Comparison of ENCODE assay signal across 24 cellular contexts in the genomic region with DNA sequence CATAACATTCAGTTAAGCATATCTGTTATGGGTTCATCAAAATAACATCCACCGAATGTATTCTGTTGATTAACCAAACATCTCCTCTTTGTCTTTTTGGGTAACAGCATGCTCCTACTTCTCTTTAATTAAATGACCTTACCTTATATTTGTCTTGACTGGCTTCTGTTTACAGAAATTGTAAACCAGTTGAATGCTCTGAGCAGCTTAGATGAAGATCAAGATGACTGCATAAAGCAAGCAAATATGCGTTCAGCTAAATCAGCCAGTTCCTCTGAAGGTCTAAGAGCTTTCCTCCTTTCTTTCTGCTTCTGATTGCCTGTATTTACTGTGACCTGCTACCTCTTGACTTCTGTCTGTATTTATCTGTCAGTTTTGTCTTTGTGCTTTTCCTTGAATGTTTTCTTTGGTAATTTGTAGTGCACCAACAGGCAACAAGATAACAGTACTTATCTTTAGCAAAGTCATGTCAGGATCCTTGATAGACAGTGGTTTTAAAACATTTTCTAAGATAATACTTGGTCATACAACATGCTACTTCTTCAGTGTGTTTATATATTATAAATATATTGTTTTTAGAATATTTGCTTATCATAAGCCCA.
"Had no signal": no experiment of that assay in that cellular context is flagged by ENCODE, and none has a peak within 500 bp of the region (broad histone marks: within the 10 kb centered on the region; RNA-seq: fewer than 3 reads in every experiment).

No MANE protein-coding gene starts in this region.

- DNase-seq: activated B cell treated with CpG ODN at 0.5 μM for 24 hours; activated CD4-positive, alpha-beta T cell treated with anti-CD3 and anti-CD28 coated beads for 4 hours; activated CD4-positive, alpha-beta T cell treated with anti-CD3 and anti-CD28 coated beads, Interleukin-2, amount 50 U/mL, for 48 hours; activated CD8-positive, alpha-beta memory T cell treated with anti-CD3 and anti-CD28 coated beads, Interleukin-2, amount 50 U/mL, for 48 hours; activated effector memory CD4-positive, alpha-beta T cell treated with Interleukin-2 at 50 U/mL for 16 hours; activated naive CD4-positive, alpha-beta T cell treated with anti-CD3 and anti-CD28 coated beads for 36 hours; activated naive CD8-positive, alpha-beta T cell treated with anti-CD3 and anti-CD28 coated beads, Interleukin-2, amount 10 ng/mL, durations not matched to agents 7 days and 5 days; activated T-cell treated with anti-CD3 and anti-CD28 coated beads, Interleukin-2, amount 50 U/mL, for 48 hours; amniotic stem cell; effector memory CD4-positive, alpha-beta T cell; glutamatergic neuron; immature natural killer cell; left ventricle myocardium superior; mammary epithelial cell; pancreas; psoas muscle; spleen; stimulated activated CD4-positive, alpha-beta T cell treated with anti-CD3 and anti-CD28 coated beads, Interleukin-4, amount 100 ng/mL, for 4 hours; stimulated activated naive CD8-positive, alpha-beta T cell treated with anti-CD3 and anti-CD28 coated beads, Interleukin-15, Interleukin-2, amounts not matched to agents 100 U/mL and 50 U/mL, for 24 hours had no signal

- H3K36me3 ChIP-seq: breast epithelium, pancreas, right atrium auricular region had no signal

- H3K27me3 ChIP-seq: breast epithelium, esophagus muscularis mucosa, hepatocyte, pancreas, right atrium auricular region, spleen had no signal

- FAIRE-seq: endothelial cell of umbilical vein had no signal

- H3K27ac ChIP-seq: breast epithelium, esophagus muscularis mucosa, hepatocyte, pancreas, psoas muscle, right atrium auricular region, spleen had no signal

- H3K9me3 ChIP-seq: pancreas, right atrium auricular region had no signal

- H3K4me3 ChIP-seq: breast epithelium, esophagus muscularis mucosa, hepatocyte, pancreas, psoas muscle, right atrium auricular region, spleen had no signal

- H3K4me1 ChIP-seq: breast epithelium, pancreas, psoas muscle, right atrium auricular region, spleen had no signal
